In the genomic region with DNA sequence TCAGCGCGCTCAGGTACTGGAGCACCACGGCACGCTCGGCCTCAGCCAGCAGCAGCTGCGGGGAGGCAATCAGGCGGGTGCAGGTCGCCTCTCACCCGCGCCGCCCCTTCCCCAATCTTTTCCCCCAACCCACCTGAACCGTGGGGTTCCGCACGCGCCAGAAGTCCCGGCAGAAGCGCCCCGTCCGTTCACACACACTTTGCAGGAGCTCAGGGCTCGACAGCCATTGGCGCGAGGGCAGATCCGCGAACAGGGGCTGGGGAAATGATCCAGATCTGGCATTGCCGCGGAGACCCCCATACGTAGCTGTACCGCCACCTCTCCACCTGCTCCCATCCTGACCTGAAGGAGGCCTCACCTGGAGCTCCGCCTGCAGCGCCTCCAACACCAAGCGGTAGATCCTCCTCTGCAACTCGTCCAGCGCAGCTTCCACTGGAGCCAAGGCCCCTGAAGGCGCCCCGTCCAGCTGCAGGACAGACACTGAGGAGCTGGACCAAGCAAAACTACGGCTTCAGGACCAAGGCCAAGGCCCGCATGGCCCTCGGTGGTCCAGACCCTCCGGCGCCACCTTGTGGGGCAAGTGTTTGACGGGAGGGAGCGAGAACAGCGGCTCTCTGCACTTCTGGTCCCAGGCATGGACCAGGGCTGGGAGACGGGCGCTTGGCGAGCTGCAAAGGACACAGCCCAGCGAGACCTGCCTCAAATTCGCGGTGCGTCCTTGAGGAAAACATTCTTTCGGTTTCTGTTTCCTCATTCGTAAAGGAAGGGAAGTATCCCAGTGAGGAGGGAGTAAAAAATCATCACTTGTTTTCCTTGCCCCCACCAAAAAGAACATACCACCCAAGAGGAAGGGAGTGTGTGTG, we compare ENCODE assay signal across 8 cellular contexts. TPM values are rescaled to one million over a fixed set of nuclear protein-coding genes. Genes with fewer than 3 reads are reported as not detected.
DNase-seq lines count a peak whose midpoint lies in the region; ATAC-seq and TF ChIP-seq lines count a peak whose summit lies in the region.

No MANE protein-coding gene starts in this region.

- POLR2A ChIA-PET in BJ (lab: Charles Lee): no interaction called here
- POLR2A ChIA-PET in activated CD8-positive, alpha-beta T cell treated with anti-CD3 and anti-CD28 coated beads for 36 hours (lab: Charles Lee): interaction anchor here (0.6 to 1.5 kb wide), 8 partner anchors 10 to 220 kb away, joined by 3 to 8 read pairs (median 4); partner anchors contain the start of genes FBXL8, PHAF1, TMEM208 and TRADD

- CTCF ChIA-PET in BJ (lab: Yijun Ruan, JAX): interaction anchor here (0.7 to 3.1 kb wide), 35 partner anchors 10 to 305 kb away, joined by 3 to 26 read pairs (median 4); partner anchors contain the start of genes B3GNT9, CES3, CES4A and NOL3
- CTCF ChIA-PET in activated CD8-positive, alpha-beta T cell treated with anti-CD3 and anti-CD28 coated beads for 36 hours (lab: Charles Lee): interaction anchor here (0.6 to 7.1 kb wide), 33 partner anchors 9 to 245 kb away, joined by 3 to 71 read pairs (median 4); partner anchors contain the start of genes CES3, FBXL8, FHOD1 and NOL3

- H3K27me3 ChIP-seq in BJ (ENCODE audit: control insufficient read depth, insufficient read depth, low read length): no peaks in the 10 kb centered on the region

- no peak overlapping the region for H3K4me3 ChIP-seq in BJ (ENCODE audit: low read depth, low read length)

- TF ChIP-seq CTCF in BJ (IDR thresholded peaks at IDR 0.05; ENCODE audit: insufficient read depth, low read depth, low read length): peak; percentile 93
- peak; percentile 86 for TF ChIP-seq CTCF in activated CD8-positive, alpha-beta T cell treated with anti-CD3 and anti-CD28 coated beads for 36 hours (IDR thresholded peaks at IDR 0.05)

- H3K4me1 Mint-ChIP-seq in activated CD8-positive, alpha-beta T cell treated with anti-CD3 and anti-CD28 coated beads for 36 hours (ENCODE audit: low read depth): peaks cover 10% of the 10 kb centered on the region

- H3K36me3 Mint-ChIP-seq in activated CD8-positive, alpha-beta T cell treated with anti-CD3 and anti-CD28 coated beads for 36 hours (ENCODE audit: low read depth): no peaks in the 10 kb centered on the region

- H3K27ac Mint-ChIP-seq in activated CD8-positive, alpha-beta T cell treated with anti-CD3 and anti-CD28 coated beads for 36 hours: no peak overlapping the region

- no peaks in the 10 kb centered on the region for H3K9me3 Mint-ChIP-seq in activated CD8-positive, alpha-beta T cell treated with anti-CD3 and anti-CD28 coated beads for 36 hours

- ATAC-seq in activated CD8-positive, alpha-beta T cell treated with anti-CD3 and anti-CD28 coated beads for 36 hours: peak; percentile 24
- no peak for ATAC-seq in HG03039 (IDR thresholded peaks at IDR 0.05; ENCODE audit: unreplicated experiment)

- no peaks in the 10 kb centered on the region for H3K36me3 ChIP-seq in BJ (ENCODE audit: control insufficient read depth, insufficient read depth, low read length)

- peaks cover 12% of the 10 kb centered on the region for H3K27me3 Mint-ChIP-seq in activated CD8-positive, alpha-beta T cell treated with anti-CD3 and anti-CD28 coated beads for 36 hours

- H3K4me3 Mint-ChIP-seq in activated CD8-positive, alpha-beta T cell treated with anti-CD3 and anti-CD28 coated beads for 36 hours: peak overlapping the region; percentile 66

- intact Hi-C loops in activated CD8-positive, alpha-beta T cell treated with anti-CD3 and anti-CD28 coated beads for 36 hours (cut with micrococcal nuclease): loop anchor here (10.0 kb wide), 1 partner anchor 210 kb away; no protein-coding TSS in a partner anchor

- no peak for DNase-seq in BJ (ENCODE audit: low read depth)
- peak; percentile 80 for DNase-seq in GOT3 (lab: John Stamatoyannopoulos, UW)
- peak; percentile 78 for DNase-seq in NCI-H748 (lab: John Stamatoyannopoulos, UW; ENCODE audit: unreplicated experiment)
- peak; percentile 93 for DNase-seq in activated CD8-positive, alpha-beta T cell treated with anti-CD3 and anti-CD28 coated beads for 36 hours
- DNase-seq in effector CD4-positive, alpha-beta T cell: peak; percentile 82
- DNase-seq in medulla oblongata (ENCODE audit: extremely low spot score): peak; percentile 91
- DNase-seq in stimulated activated CD4-positive, alpha-beta T cell treated with anti-CD3 and anti-CD28 coated beads, TNF-alpha, amount 100 ng/mL, for 4 hours (ENCODE audit: low read depth in 3 of 3): peak; percentile 62 to 75 (median 64)

RNA-seq across cellular contexts. Expression of gene MATCAP1, which starts 1.5 kb away (rescaled TPM):
- polyA plus RNA-seq in BJ (2011; rRNA removed): 8.7 and 13.1 TPM in 2 replicates
- polyA minus RNA-seq in BJ (2011; rRNA and poly(A)+ RNA removed): 6.8 and 8.2 TPM in 2 replicates
- total RNA-seq in activated CD8-positive, alpha-beta T cell treated with anti-CD3 and anti-CD28 coated beads for 36 hours: 10 to 100 TPM; 49.5 to 49.9 TPM

RNA-seq across cellular contexts. Expression of gene EXOC3L1, which starts 4.7 kb away (rescaled TPM):
- not detected in 2 replicates for polyA plus RNA-seq in BJ (2011; rRNA removed)
- polyA minus RNA-seq in BJ (2011; rRNA and poly(A)+ RNA removed): not detected in 2 replicates
- under 1 TPM in 1 of 2 experiments, not detected in 1; 0.23 TPM for total RNA-seq in activated CD8-positive, alpha-beta T cell treated with anti-CD3 and anti-CD28 coated beads for 36 hours

RNA-seq across cellular contexts. Expression of gene E2F4, which starts 6.7 kb away (rescaled TPM):
- polyA plus RNA-seq in BJ (2011; rRNA removed): 49.9 and 83.2 TPM in 2 replicates
- 53.0 and 83.8 TPM in 2 replicates for polyA minus RNA-seq in BJ (2011; rRNA and poly(A)+ RNA removed)
- total RNA-seq in activated CD8-positive, alpha-beta T cell treated with anti-CD3 and anti-CD28 coated beads for 36 hours: 100 to 1,000 TPM; 104 to 105 TPM

RNA-seq across cellular contexts. Expression of gene ELMO3, which starts 13.7 kb away (rescaled TPM):
- 0.56 and 0.97 TPM in 2 replicates for polyA plus RNA-seq in BJ (2011; rRNA removed)
- 0.33 and 0.77 TPM in 2 replicates for polyA minus RNA-seq in BJ (2011; rRNA and poly(A)+ RNA removed)
- total RNA-seq in activated CD8-positive, alpha-beta T cell treated with anti-CD3 and anti-CD28 coated beads for 36 hours: 1 to 10 TPM; 5.0 to 5.6 TPM

RNA-seq across cellular contexts. Expression of gene NOL3, which starts 14.9 kb away (rescaled TPM):
- polyA plus RNA-seq in BJ (2011; rRNA removed): 12.7 and 14.7 TPM in 2 replicates
- polyA minus RNA-seq in BJ (2011; rRNA and poly(A)+ RNA removed): 3.2 and 4.7 TPM in 2 replicates
- total RNA-seq in activated CD8-positive, alpha-beta T cell treated with anti-CD3 and anti-CD28 coated beads for 36 hours: 10 to 100 TPM; 24.5 to 25.3 TPM
